18 cellular contexts compared by ENCODE assay signal in the genomic region with DNA sequence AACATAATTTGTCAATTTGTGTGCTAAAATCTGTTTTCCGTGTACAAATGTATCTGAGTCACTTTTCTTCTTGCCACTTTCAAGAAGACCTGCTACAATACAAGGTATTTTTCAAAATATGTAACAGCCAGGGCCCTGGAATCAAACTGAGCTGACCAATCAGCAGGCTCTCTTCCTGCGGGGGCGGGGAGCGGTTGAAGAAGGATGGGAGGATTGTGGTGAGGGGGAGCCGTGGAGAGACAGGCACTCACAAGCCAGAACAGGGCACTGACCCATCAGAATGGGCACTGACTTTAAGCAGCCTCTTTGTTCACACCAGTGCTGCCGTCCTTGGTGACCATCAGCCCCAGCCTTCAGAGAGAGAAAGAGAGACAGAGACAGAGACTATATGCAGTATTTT. TPM values are rescaled to one million over a fixed set of nuclear protein-coding genes. Genes with fewer than 3 reads are reported as not detected.
DNase-seq lines count a peak whose midpoint lies in the region; ATAC-seq, FAIRE-seq and TF ChIP-seq lines count a peak whose summit lies in the region.
"Had no signal": no experiment of that assay in that cellular context is flagged by ENCODE, and none has a peak within 500 bp of the region (broad histone marks: within the 10 kb centered on the region; RNA-seq: fewer than 3 reads in every experiment).

No MANE protein-coding gene starts in this region.

- peaks cover 9% of the 10 kb centered on the region for H3K36me3 Mint-ChIP-seq in memory B cell

- H3K79me2 ChIP-seq in K562 (ENCODE audit: control insufficient read depth, insufficient read depth, low read length) = no peaks in the 10 kb centered on the region
- no peaks in the 10 kb centered on the region for H3K79me2 ChIP-seq in osteoblast (ENCODE audit: insufficient read depth, low read length)

- POLR2A ChIA-PET in K562 (lab: Yijun Ruan, JAX) = no interaction called here

- H3K4me3 Mint-ChIP-seq in memory B cell = no peak overlapping the region

- H4K20me1 ChIP-seq in K562 (replicated peaks; ENCODE audit: control insufficient read depth, insufficient read depth, low read length) (no peaks in the 10 kb centered on the region), osteoblast (ENCODE audit: insufficient read depth, low read length) (no peaks in the 10 kb centered on the region)

- H3K27me3 ChIP-seq in K562 (ENCODE audit: control insufficient read depth in 2 of 2, insufficient read depth in 2 of 2, low read length in 2 of 2) (no peaks in the 10 kb centered on the region), osteoblast (ENCODE audit: insufficient read depth, low read length) (no peaks in the 10 kb centered on the region)

- CTCF ChIA-PET in K562 (lab: Yijun Ruan, JAX; ENCODE audit: low intra/inter-chr PET ratio) = no interaction called here

- no peaks in the 10 kb centered on the region for H3K9me1 ChIP-seq in K562 (ENCODE audit: control insufficient read depth, insufficient read depth, low read length)

- TF ChIP-seq CTCF in K562 (IDR thresholded peaks at IDR 0.05 in 2 of 3, conservative IDR thresholded peaks at IDR 0.05 in 1 of 3; ENCODE audit: insufficient read depth in 2 of 3, low read depth in 1 of 3, low read length in 3 of 3) (no peak), osteoblast (IDR thresholded peaks at IDR 0.05; ENCODE audit: extremely low read depth, low read depth, low read length) (no peak)

- no peak for FAIRE-seq in K562 (lab: Jason Lieb, UNC)
- FAIRE-seq: G401.6, RCC 7860 had no signal

- H3K4me1 ChIP-seq in K562 (replicated peaks in 1 of 2; ENCODE audit: control insufficient read depth in 2 of 2, insufficient read depth in 2 of 2, low read length in 2 of 2) (no peaks in the 10 kb centered on the region; a peak in 1 of 5 replicates), osteoblast (ENCODE audit: insufficient read depth, low read length) (peaks cover 2% of the 10 kb centered on the region)

- H3K27ac ChIP-seq in K562 (ENCODE audit: extremely low read depth, low read depth, low read length) (no peak overlapping the region), osteoblast (ENCODE audit: low read depth, low read length) (no peak overlapping the region)

- in situ Hi-C loops in K562 (cut with MboI) = no loop called here

- no peaks in the 10 kb centered on the region for H3K9me3 Mint-ChIP-seq in memory B cell

- ATAC-seq in K562 = peak; percentile 49; the same call in 2 of the 3 replicates
- ATAC-seq in memory B cell (ENCODE audit: low read depth) = no peak
- ATAC-seq in HG02623 (IDR thresholded peaks at IDR 0.05; ENCODE audit: unreplicated experiment) = no peak
- ATAC-seq in HG03460 (IDR thresholded peaks at IDR 0.05; ENCODE audit: unreplicated experiment) = no peak

- H3K4me1 Mint-ChIP-seq in memory B cell = peaks cover 14% of the 10 kb centered on the region

- H3K4me2 ChIP-seq in K562 (ENCODE audit: insufficient read depth, low read length) (no peak overlapping the region), osteoblast (ENCODE audit: insufficient read depth, low read length) (peak overlapping the region; percentile 13)

- no peak overlapping the region for H3K9ac ChIP-seq in K562 (ENCODE audit: insufficient read depth in 1 of 2, low read depth in 2 of 2, low read length in 2 of 2)

- H3K4me3 ChIP-seq in K562 (no peak overlapping the region), osteoblast (ENCODE audit: insufficient read depth, low read length) (no peak overlapping the region)

- WGBS in K562 (ENCODE audit: insufficient coverage, low coverage, missing lambda C conversion rate) = 27% methylated on average over 6 of the region's 6 CpGs

- H3K27ac Mint-ChIP-seq in memory B cell = peak overlapping the region; percentile 41

- intact Hi-C loops in K562 (cut with micrococcal nuclease) = no loop called here

- TF ChIP-seq RAD21 in K562 (CRISPR knock-in tag; conservative IDR thresholded peaks at IDR 0.05 in 1 of 2, IDR thresholded peaks at IDR 0.05 in 1 of 2) = no peak

- DNase-seq in NCI-H82 (lab: John Stamatoyannopoulos, UW) (peak; percentile 8), NCI-H82 treated with DMSO at 0.1 percent for 48 hours (lab: John Stamatoyannopoulos, UW; ENCODE audit: unreplicated experiment) (no peak), K562 (ENCODE audit: extremely low read depth in 1 of 4, low spot score in 3 of 4) (peak; percentile 9 to 47 (median 26)), memory B cell (ENCODE audit: low spot score in 2 of 2) (no peak), osteoblast (ENCODE audit: insufficient read length, low spot score, missing footprints) (no peak), NCI-H510A treated with DMSO at 0.1 percent for 48 hours (lab: John Stamatoyannopoulos, UW) (no peak)
- DNase-seq: 8988T, KG1, NCI-H1092, NCI-H1436 treated with DMSO at 0.1 percent for 48 hours, NCI-H2029, NCI-H345, NCI-H526, Right ventricle myocardium superior had no signal

- no peaks in the 10 kb centered on the region for H3K36me3 ChIP-seq in K562 (ENCODE audit: control insufficient read depth, insufficient read depth, low read length)
- no peaks in the 10 kb centered on the region for H3K36me3 ChIP-seq in osteoblast (ENCODE audit: insufficient read depth, low read length)

- BruUV-seq in K562 (replicated peaks; lab: Mats Ljungman, UMichigan) = no TSS peak

- no peak for TF ChIP-seq POLR2A in K562 (conservative IDR thresholded peaks at IDR 0.05)

- no peak for TF ChIP-seq EP300 in K562 (IDR thresholded peaks at IDR 0.05; ENCODE audit: low read length)

- H2AFZ ChIP-seq in K562 (ENCODE audit: low read depth, low read length) (0 out of 2 replicates have a peak overlapping the region, but pooled peaks have one; percentile 39), osteoblast (ENCODE audit: low read length) (peak overlapping the region; percentile 76)

- H3K27me3 Mint-ChIP-seq in memory B cell = no peaks in the 10 kb centered on the region

- H3K9me3 ChIP-seq in K562 (replicated peaks; ENCODE audit: control insufficient read depth, insufficient read depth, low read depth, low read length) (no peaks in the 10 kb centered on the region), osteoblast (ENCODE audit: low read depth, low read length) (no peaks in the 10 kb centered on the region)

TF ChIP-seq in K562, 482 proteins besides CTCF, POLR2A, EP300 and RAD21:
- TF ChIP-seq ZNF347 (CRISPR knock-in tag; IDR thresholded peaks at IDR 0.05; ENCODE audit: low read depth) = no peak
- TF ChIP-seq EGR1 (conservative IDR thresholded peaks at IDR 0.05) = peak; percentile 48; the same call in 1 of the 2 replicates

RNA-seq across cellular contexts. Expression of a gene that starts 40.6 kb away (rescaled TPM):
- total RNA-seq in K562 (2011; cell fraction: chromatin; rRNA removed; ENCODE audit: low replicate concordance) = 3.1 and 7.4 TPM in 2 replicates
- total RNA-seq in K562 (2011; cell fraction: nucleolus; rRNA removed) = 2.8 and 3.3 TPM in 2 replicates
- 5.4 and 9.6 TPM in 2 replicates for total RNA-seq in K562 (2011; cell fraction: nucleoplasm; rRNA removed)
- total RNA-seq in K562 (2014; rRNA removed) (2.1 and 3.3 TPM in 2 replicates), K562 (2014; rRNA removed; fragmentation: Illumina TruSeq; extraction: Trizol) (3.7 and 4.4 TPM in 2 replicates), K562 (2015; rRNA removed; fragmentation: Illumina TruSeq; extraction: Trizol) (4.1 and 4.7 TPM in 2 replicates), K562 (2021) (4.5 and 6.0 TPM in 2 replicates), osteoblast (14.1 and 15.9 TPM in 2 replicates)
- polyA plus RNA-seq in K562 (2011; rRNA removed) (5.5 and 7.5 TPM in 2 replicates), K562 (2014; fragmentation: Illumina TruSeq; extraction: Trizol) (6.7 and 7.1 TPM in 2 replicates), K562 (2014; fragmentation: Nextera tagmentation; extraction: Ambion mirVana) (1 to 10 TPM; 1.9 to 2.1 TPM), K562 (2014; rRNA removed) (4.0 and 5.2 TPM in 2 replicates)
- polyA plus RNA-seq in K562 (2011; cell fraction: cytosol; rRNA removed) = 1.9 and 3.2 TPM in 2 replicates
- 2.5 and 3.7 TPM in 2 replicates for polyA plus RNA-seq in K562 (2011; cell fraction: nucleus; rRNA removed)
- 4.7 and 5.9 TPM in 2 replicates for polyA plus RNA-seq in K562 (2012)
- 6.5 and 11.2 TPM in 2 replicates for polyA minus RNA-seq in K562 (2011; rRNA and poly(A)+ RNA removed)
- 3.3 and 4.0 TPM in 2 replicates for polyA minus RNA-seq in K562 (2011; cell fraction: cytosol; rRNA and poly(A)+ RNA removed)
- 1.5 and 3.6 TPM in 2 replicates for polyA minus RNA-seq in K562 (2011; cell fraction: nucleus; rRNA and poly(A)+ RNA removed)

RNA-seq across cellular contexts. Expression of a gene that starts 45.7 kb away (rescaled TPM):
- 17.0 and 32.8 TPM in 2 replicates for total RNA-seq in K562 (2011; cell fraction: chromatin; rRNA removed; ENCODE audit: low replicate concordance)
- 11.8 and 14.9 TPM in 2 replicates for total RNA-seq in K562 (2011; cell fraction: nucleolus; rRNA removed)
- 22.3 and 41.6 TPM in 2 replicates for total RNA-seq in K562 (2011; cell fraction: nucleoplasm; rRNA removed)
- 40.4 and 44.3 TPM in 2 replicates for total RNA-seq in K562 (2014; rRNA removed)
- total RNA-seq in K562 (2014; rRNA removed; fragmentation: Illumina TruSeq; extraction: Trizol) = 37.4 and 43.3 TPM in 2 replicates
- total RNA-seq in K562 (2015; rRNA removed; fragmentation: Illumina TruSeq; extraction: Trizol) = 38.9 and 44.7 TPM in 2 replicates
- total RNA-seq in K562 (2021) = 24.9 and 28.3 TPM in 2 replicates
- 28.6 and 39.0 TPM in 2 replicates for polyA plus RNA-seq in K562 (2011; rRNA removed)
- polyA plus RNA-seq in K562 (2011; cell fraction: cytosol; rRNA removed) = 27.0 and 29.4 TPM in 2 replicates
- polyA plus RNA-seq in K562 (2011; cell fraction: nucleus; rRNA removed) = 12.6 and 13.0 TPM in 2 replicates
- 30.8 and 32.2 TPM in 2 replicates for polyA plus RNA-seq in K562 (2012)
- 30.7 and 34.7 TPM in 2 replicates for polyA plus RNA-seq in K562 (2014; fragmentation: Illumina TruSeq; extraction: Trizol)
- 1 to 10 TPM; 9.1 to 9.9 TPM for polyA plus RNA-seq in K562 (2014; fragmentation: Nextera tagmentation; extraction: Ambion mirVana)
- polyA plus RNA-seq in K562 (2014; rRNA removed) = 46.5 and 55.6 TPM in 2 replicates
- 20.9 and 23.4 TPM in 2 replicates for polyA minus RNA-seq in K562 (2011; rRNA and poly(A)+ RNA removed)
- polyA minus RNA-seq in K562 (2011; cell fraction: cytosol; rRNA and poly(A)+ RNA removed) = 14.1 TPM in 2 replicates
- 7.4 and 12.0 TPM in 2 replicates for polyA minus RNA-seq in K562 (2011; cell fraction: nucleus; rRNA and poly(A)+ RNA removed)
- 8.5 and 13.4 TPM in 2 replicates for total RNA-seq in osteoblast

Comparison
In these comparisons a context has a peak if more than half of its experiments do, and no peak if none do; other contexts are left out.
1. DNase-seq: peak in NCI-H82 (single experiment) and K562 (4 of 4); none in NCI-H82 treated with DMSO at 0.1 percent for 48 hours (single experiment), memory B cell (0 of 2), osteoblast (single experiment) and NCI-H510A treated with DMSO at 0.1 percent for 48 hours (single experiment).